ENCODE assay signal across 19 cellular contexts in genomic region chr19:5329141-5329540, GRCh38. TPM values are rescaled to one million over a fixed set of nuclear protein-coding genes. Genes with fewer than 3 reads are reported as not detected.
DNase-seq lines count a peak whose midpoint lies in the region; ATAC-seq, FAIRE-seq and TF ChIP-seq lines count a peak whose summit lies in the region.
"Had no signal": no experiment of that assay in that cellular context is flagged by ENCODE, and none has a peak within 500 bp of the region (broad histone marks: within the 10 kb centered on the region; RNA-seq: fewer than 3 reads in every experiment).

No MANE protein-coding gene starts in this region.

- no peaks in the 10 kb centered on the region for H3K36me3 ChIP-seq in GM12878 (ENCODE audit: control insufficient read depth in 2 of 2, insufficient read depth in 2 of 2, low read length in 1 of 2)
- peaks cover 36% of the 10 kb centered on the region for H3K36me3 ChIP-seq in endodermal cell (ENCODE audit: control insufficient read depth, insufficient read depth, low read length)
- H3K36me3 ChIP-seq in neural progenitor cell: no peaks in the 10 kb centered on the region
- H3K36me3 ChIP-seq: BLaER1 treated with 17β-estradiol and CSF1 and Interleukin-3, amounts not matched to agents 10 nM and 100 nM had no signal

- no peaks in the 10 kb centered on the region for H3K4me1 ChIP-seq in H9 (ENCODE audit: insufficient read depth, low read length)
- peaks cover 20% of the 10 kb centered on the region for H3K4me1 ChIP-seq in GM12878 (ENCODE audit: control insufficient read depth, insufficient read depth, low read length)
- no peaks in the 10 kb centered on the region for H3K4me1 ChIP-seq in endodermal cell (ENCODE audit: control insufficient read depth, insufficient read depth, low read length)
- H3K4me1 ChIP-seq in neural progenitor cell: no peaks in the 10 kb centered on the region

- TF ChIP-seq CTCF in H9 (conservative IDR thresholded peaks at IDR 0.05) (no peak), GM12878 (IDR thresholded peaks at IDR 0.05 in 2 of 3, conservative IDR thresholded peaks at IDR 0.05 in 1 of 3; ENCODE audit: control insufficient read depth in 2 of 3, extremely low read depth in 1 of 3, insufficient read depth in 1 of 3, low read depth in 3 of 3, low read length in 3 of 3) (no peak), endodermal cell (conservative IDR thresholded peaks at IDR 0.05) (no peak), neural progenitor cell (IDR thresholded peaks at IDR 0.05) (no peak)

- no peak overlapping the region for H3K14ac ChIP-seq in H9 (ENCODE audit: insufficient read depth, low read length)

- no peaks in the 10 kb centered on the region for H3K9me3 Mint-ChIP-seq in H9
- no peaks in the 10 kb centered on the region for H3K9me3 Mint-ChIP-seq in endodermal cell
- no peaks in the 10 kb centered on the region for H3K9me3 Mint-ChIP-seq in neural progenitor cell

- H3K4me3 Mint-ChIP-seq in H9: no peak overlapping the region
- H3K4me3 Mint-ChIP-seq in endodermal cell: no peak overlapping the region
- no peak overlapping the region for H3K4me3 Mint-ChIP-seq in neural progenitor cell
- H3K4me3 Mint-ChIP-seq: B cell; CD4-positive, CD25-positive, alpha-beta regulatory T cell; CD8-positive, alpha-beta memory T cell had no signal

- H3K4me1 Mint-ChIP-seq in H9 (peaks cover 7 to 13% of the 10 kb centered on the region in 2 experiments; a peak in 3 of 4 replicates), endodermal cell (peaks cover 2% of the 10 kb centered on the region), neural progenitor cell (no peaks in the 10 kb centered on the region)
- H3K4me1 Mint-ChIP-seq: CD4-positive, CD25-positive, alpha-beta regulatory T cell; CD8-positive, alpha-beta memory T cell had no signal

- in situ Hi-C loops in GM12878 (cut with MboI): no loop called here

- no peak overlapping the region for H4K8ac ChIP-seq in H9 (replicated peaks; ENCODE audit: insufficient read length, low read depth, low read length)

- TF ChIP-seq POLR2A in GM12878 (IDR thresholded peaks at IDR 0.05; ENCODE audit: low read depth, low read length): no peak

- H3K27ac Mint-ChIP-seq in H9: peak overlapping the region in 2 of 3 experiments; percentile 47 to 85; a peak in 3 of 7 replicates
- peak overlapping the region; percentile 55 for H3K27ac Mint-ChIP-seq in endodermal cell
- H3K27ac Mint-ChIP-seq in neural progenitor cell: peak overlapping the region; percentile 48
- H3K27ac Mint-ChIP-seq: B cell; CD4-positive, CD25-positive, alpha-beta regulatory T cell; CD8-positive, alpha-beta memory T cell had no signal

- H4K5ac ChIP-seq in H9 (ENCODE audit: insufficient read length, low read depth, low read length): no peak overlapping the region

- no peak overlapping the region for H2AK5ac ChIP-seq in H9 (ENCODE audit: insufficient read length, low read length)

- no peak overlapping the region for H2BK15ac ChIP-seq in H9 (ENCODE audit: low read depth, low read length)

- no peak for FAIRE-seq in GM12878 (lab: Jason Lieb, UNC)
- FAIRE-seq: D721Med, G401.6, GM12892, GM18507 had no signal

- H3K4me2 ChIP-seq in H9 (ENCODE audit: insufficient read depth, insufficient read length, low read length): no peak overlapping the region
- H3K4me2 ChIP-seq in GM12878 (ENCODE audit: control insufficient read depth, insufficient read depth): no peak overlapping the region
- no peak overlapping the region for H3K4me2 ChIP-seq in neural progenitor cell
- H3K4me2 ChIP-seq: BLaER1 treated with 17β-estradiol and CSF1 and Interleukin-3, amounts not matched to agents 10 nM and 100 nM had no signal

- no peak overlapping the region for H3K23ac ChIP-seq in H9 (ENCODE audit: insufficient read length, low read depth, low read length)

- H2BK5ac ChIP-seq in H9 (ENCODE audit: insufficient read length, low read length): no peak overlapping the region

- ATAC-seq in GM12878 (no peak), GM18511 (IDR thresholded peaks at IDR 0.05; ENCODE audit: unreplicated experiment) (no peak)

- H3K36me3 Mint-ChIP-seq in H9 (ENCODE audit: insufficient read depth in 1 of 3, low read depth in 3 of 3) (peaks cover 18 to 37% (median 29%) of the 10 kb centered on the region in 3 experiments), endodermal cell (ENCODE audit: low read depth) (peaks cover 37% of the 10 kb centered on the region), neural progenitor cell (peaks cover 13% of the 10 kb centered on the region)
- H3K36me3 Mint-ChIP-seq: CD4-positive, CD25-positive, alpha-beta regulatory T cell had no signal

- H2AFZ ChIP-seq in H9 (ENCODE audit: low read length): no peak overlapping the region
- no peak overlapping the region for H2AFZ ChIP-seq in GM12878 (ENCODE audit: control insufficient read depth, low read depth, low read length)
- H2AFZ ChIP-seq in neural progenitor cell (replicated peaks): no peak overlapping the region

- intact Hi-C loops in GM12878 (cut with micrococcal nuclease; ENCODE audit: unreplicated experiment): no loop called here

- peaks cover 5% of the 10 kb centered on the region for H3F3A ChIP-seq in neural progenitor cell (ENCODE audit: low read depth)

- no peak overlapping the region for H2BK20ac ChIP-seq in H9 (ENCODE audit: low read depth, low read length, poor library complexity, severe bottlenecking)

- no peak overlapping the region for H3K4ac ChIP-seq in H9 (ENCODE audit: low read depth, low read length)

- H3K79me2 ChIP-seq in H9 (ENCODE audit: insufficient read depth, low read length) (peaks cover 25% of the 10 kb centered on the region), GM12878 (ENCODE audit: control insufficient read depth, insufficient read depth, low read length) (no peaks in the 10 kb centered on the region), neural progenitor cell (ENCODE audit: low read depth) (peaks cover 100% of the 10 kb centered on the region)

- no peak overlapping the region for H3T11ph ChIP-seq in H9 (ENCODE audit: low read length)

- no peak overlapping the region for H3K9ac ChIP-seq in H9 (ENCODE audit: extremely low read depth, insufficient read length, low read length)
- no peak overlapping the region for H3K9ac ChIP-seq in GM12878 (ENCODE audit: control insufficient read depth, insufficient read depth, low read length)
- no peak overlapping the region for H3K9ac ChIP-seq in endodermal cell (ENCODE audit: extremely low read depth, low read length, poor library complexity, severe bottlenecking)
- H3K9ac ChIP-seq in neural progenitor cell: no peak overlapping the region
- H3K9ac ChIP-seq: BLaER1 treated with 17β-estradiol and CSF1 and Interleukin-3, amounts not matched to agents 10 nM and 100 nM had no signal

- H3K79me1 ChIP-seq in H9 (ENCODE audit: insufficient read depth, low read depth, low read length, poor library complexity, severe bottlenecking): peaks cover 16% of the 10 kb centered on the region

- POLR2A ChIA-PET in GM12878 (lab: Charles Lee): interaction anchor here (0.6 to 1.0 kb wide), 3 partner anchors 12 to 200 kb away, joined by 3 read pairs; partner anchors contain the start of gene PTPRS
- POLR2A ChIA-PET in HEK293T (lab: Yijun Ruan, JAX): no interaction called here

- H2BK120ac ChIP-seq in H9 (ENCODE audit: low read depth, low read length, poor library complexity, severe bottlenecking): no peak overlapping the region

- SMC1A ChIA-PET in GM12878 (lab: Charles Lee; ENCODE audit: uncharacterized antibody, unreplicated experiment): no interaction called here

- H3K27me3 Mint-ChIP-seq in H9 (ENCODE audit: low read depth) (no peaks in the 10 kb centered on the region), endodermal cell (ENCODE audit: insufficient read depth) (no peaks in the 10 kb centered on the region), neural progenitor cell (ENCODE audit: insufficient read depth, low read depth) (no peaks in the 10 kb centered on the region)

- no peaks in the 10 kb centered on the region for H4K20me1 ChIP-seq in H9 (ENCODE audit: control insufficient read depth, insufficient read depth, insufficient read length)
- no peaks in the 10 kb centered on the region for H4K20me1 ChIP-seq in GM12878 (ENCODE audit: control insufficient read depth, insufficient read depth)
- peaks cover 100% of the 10 kb centered on the region for H4K20me1 ChIP-seq in neural progenitor cell (ENCODE audit: low read depth)

- H3K27me3 ChIP-seq in H9 (ENCODE audit: insufficient read depth, low read length) (no peaks in the 10 kb centered on the region), GM12878 (replicated peaks in 1 of 2; ENCODE audit: control insufficient read depth in 2 of 2, insufficient read depth in 2 of 2, low read length in 1 of 2) (no peaks in the 10 kb centered on the region), endodermal cell (ENCODE audit: control insufficient read depth, insufficient read depth, low read length, poor library complexity, severe bottlenecking) (no peaks in the 10 kb centered on the region), neural progenitor cell (no peaks in the 10 kb centered on the region)

- no peak overlapping the region for H2BK12ac ChIP-seq in H9 (ENCODE audit: insufficient read length, low read depth, low read length)

- no peaks in the 10 kb centered on the region for H3K23me2 ChIP-seq in H9 (ENCODE audit: insufficient read length, low read depth, low read length, poor library complexity, severe bottlenecking)

- RAD21 ChIA-PET in GM12878 (lab: Charles Lee; ENCODE audit: unreplicated experiment): interaction anchor here (1.2 to 2.1 kb wide), 2 partner anchors 7 to 11 kb away, joined by 5 to 6 read pairs; partner anchors contain the start of gene PTPRS

- no peaks in the 10 kb centered on the region for H3K9me3 ChIP-seq in H9 (ENCODE audit: control insufficient read depth, low read depth, low read length)
- H3K9me3 ChIP-seq in GM12878 (replicated peaks; ENCODE audit: control insufficient read depth, insufficient read depth, low read length): peaks cover 5% of the 10 kb centered on the region
- peaks cover 4% of the 10 kb centered on the region for H3K9me3 ChIP-seq in endodermal cell (ENCODE audit: control insufficient read depth, low read length)
- no peaks in the 10 kb centered on the region for H3K9me3 ChIP-seq in neural progenitor cell (ENCODE audit: low read depth)

- no CpG with 5 or more reads among the region's 11 CpGs for WGBS in H9 (ENCODE audit: extremely low coverage, insufficient read length, low lambda C conversion rate)
- 79% methylated on average over 11 of the region's 11 CpGs for WGBS in GM12878 (ENCODE audit: insufficient coverage, insufficient replicate concordance, low lambda C conversion rate, missing lambda C conversion rate)
- WGBS in endodermal cell (ENCODE audit: insufficient coverage in 1 of 2, insufficient read length in 1 of 2), 2 experiments: 92 to 94% methylated on average over 10 to 11 of the region's 11 CpGs

- CTCF ChIA-PET in GM12878 (lab: Yijun Ruan, JAX): interaction anchor here (1.5 kb wide), 1 partner anchor 10 kb away, joined by 4 read pairs; no protein-coding TSS in a partner anchor
- CTCF ChIA-PET in HEK293T (lab: Yijun Ruan, JAX): no interaction called here

- H4K91ac ChIP-seq in H9 (ENCODE audit: insufficient read length, low read depth, low read length): no peak overlapping the region

- TF ChIP-seq RAD21 in GM12878 (IDR thresholded peaks at IDR 0.05; ENCODE audit: insufficient read depth, low read depth, low read length): no peak

- DNase-seq in H9 (no peak), GM12878 (ENCODE audit: low read depth, low spot score) (no peak), endodermal cell (no peak), neural progenitor cell (ENCODE audit: low spot score) (no peak), SK-N-DZ (ENCODE audit: low spot score) (no peak), HEK293T (ENCODE audit: extremely low spot score) (no peak), D341Med (ENCODE audit: low spot score) (no peak)
- DNase-seq: CD4-positive, CD25-positive, alpha-beta regulatory T cell; CD8-positive, alpha-beta memory T cell; COR-L47; GOT3; H7 had no signal

- H3K27ac ChIP-seq in H9 (ENCODE audit: insufficient read length, low read depth, low read length) (no peak overlapping the region), GM12878 (ENCODE audit: control insufficient read depth, insufficient read depth) (no peak overlapping the region), endodermal cell (ENCODE audit: low read depth, low read length) (no peak overlapping the region), neural progenitor cell (no peak overlapping the region)
- H3K27ac ChIP-seq: BLaER1 treated with 17β-estradiol and CSF1 and Interleukin-3, amounts not matched to agents 10 nM and 100 nM had no signal

- H3K56ac ChIP-seq in H9 (ENCODE audit: insufficient read length, low read depth, low read length): no peak overlapping the region

- no peak for TF ChIP-seq EP300 in GM12878 (IDR thresholded peaks at IDR 0.05; ENCODE audit: borderline replicate concordance in 1 of 2, control insufficient read depth in 1 of 2, low read depth in 2 of 2, low read length in 2 of 2)

- no peak overlapping the region for H3K4me3 ChIP-seq in GM12878
- no peak overlapping the region for H3K4me3 ChIP-seq in endodermal cell (ENCODE audit: low read length)
- no peak overlapping the region for H3K4me3 ChIP-seq in neural progenitor cell
- H3K4me3 ChIP-seq: BLaER1 treated with 17β-estradiol and CSF1 and Interleukin-3, amounts not matched to agents 10 nM and 100 nM had no signal

- BruUV-seq in GM12878 (replicated peaks; lab: Mats Ljungman, UMichigan): no TSS peak

- H3K18ac ChIP-seq in H9 (ENCODE audit: insufficient read length, low read depth, low read length): no peak overlapping the region

RNA-seq across cellular contexts. Expression of gene PTPRS, which starts 11.5 kb away (rescaled TPM):
- 182 and 186 TPM in 2 replicates for total RNA-seq in H9 (2021)
- total RNA-seq in GM12878 (2013; cell fraction: nucleolus; rRNA removed): 98.4 and 119 TPM in 2 replicates
- 1.1 and 1.2 TPM in 2 replicates for total RNA-seq in GM12878 (2014; rRNA removed)
- 0.64 and 0.85 TPM in 2 replicates for total RNA-seq in GM12878 (2014; rRNA removed; fragmentation: Illumina TruSeq; extraction: Trizol)
- total RNA-seq in GM12878 (2021): 3.4 and 3.5 TPM in 2 replicates
- 2.1 TPM for polyA plus RNA-seq in GM12878 (2011; ENCODE audit: low read depth)
- polyA plus RNA-seq in GM12878 (2011; rRNA removed): 16.0 and 32.1 TPM in 2 replicates
- 35.9 and 45.1 TPM in 2 replicates for polyA plus RNA-seq in GM12878 (2011; cell fraction: cytosol; rRNA removed)
- polyA plus RNA-seq in GM12878 (2011; cell fraction: nucleus; rRNA removed): 194 and 236 TPM in 2 replicates
- 3.4 and 4.4 TPM in 2 replicates for polyA plus RNA-seq in GM12878 (2012)
- polyA plus RNA-seq in GM12878 (2014; fragmentation: Illumina TruSeq; extraction: Trizol): 0.14 and 0.57 TPM in 2 replicates
- polyA plus RNA-seq in GM12878 (2014; fragmentation: Nextera tagmentation; extraction: Ambion mirVana): under 1 TPM; 0.09 to 0.23 TPM
- 1.2 and 1.6 TPM in 2 replicates for polyA plus RNA-seq in GM12878 (2014; rRNA removed)
- under 1 TPM; 0.13 to 0.57 TPM for polyA plus RNA-seq in GM12878 (2016; fragmentation: Nextera tagmentation; extraction: Ambion mirVana)
- 71.4 and 114 TPM in 2 replicates for polyA minus RNA-seq in GM12878 (2011; rRNA and poly(A)+ RNA removed)
- 59.1 and 59.7 TPM in 2 replicates for polyA minus RNA-seq in GM12878 (2011; cell fraction: cytosol; rRNA and poly(A)+ RNA removed)
- polyA minus RNA-seq in GM12878 (2011; cell fraction: nucleus; rRNA and poly(A)+ RNA removed): 41.0 and 72.5 TPM in 2 replicates
- total RNA-seq in endodermal cell: 100 to 1,000 TPM; 226 to 248 TPM
- 178 TPM for polyA plus RNA-seq in endodermal cell (2013, experiment 1 of 2)
- polyA plus RNA-seq in endodermal cell (2013, experiment 2 of 2): 175 TPM
- 167 and 403 TPM in 2 replicates for total RNA-seq in neural progenitor cell (ENCODE audit: low replicate concordance)
- 50.3 and 56.6 TPM in 2 replicates for polyA plus RNA-seq in SK-N-DZ (2014; cell fraction: cytosol; rRNA removed)
- polyA plus RNA-seq in SK-N-DZ (2014; cell fraction: nucleus; rRNA removed): 70.3 and 104 TPM in 2 replicates
